ENCODE assay signal across 13 cellular contexts in the genomic region with DNA sequence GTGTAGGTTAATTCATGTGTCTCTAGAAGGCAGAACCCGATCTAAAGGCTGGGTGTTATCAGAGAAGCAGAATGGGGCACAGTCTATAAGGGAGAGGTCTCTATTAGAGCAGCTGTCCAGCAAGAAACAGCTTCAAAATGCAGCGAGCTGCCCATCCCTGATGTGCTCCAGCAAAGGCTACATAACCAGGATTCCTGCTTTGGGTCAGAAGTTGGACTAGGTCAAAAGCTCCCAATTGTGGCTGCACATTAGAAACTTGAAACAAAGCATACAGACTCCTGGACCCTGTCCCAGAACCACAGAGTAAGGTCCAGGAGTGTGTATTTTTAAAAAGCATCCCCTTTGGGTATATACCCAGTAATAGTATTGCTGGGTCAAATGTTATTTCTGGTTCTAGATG.
DNase-seq lines count a peak whose midpoint lies in the region; TF ChIP-seq lines count a peak whose summit lies in the region.
"Had no signal": no experiment of that assay in that cellular context is flagged by ENCODE, and none has a peak within 500 bp of the region (broad histone marks: within the 10 kb centered on the region; RNA-seq: fewer than 3 reads in every experiment).

No MANE protein-coding gene starts in this region.

- H3K27ac Mint-ChIP-seq in nephron, result peak overlapping the region in 2 of 3 experiments; percentile 10 to 65

- H3K4me3 ChIP-seq in coronary artery, result peak overlapping the region; percentile 11
- H3K4me3 ChIP-seq: ovary, testis had no signal

- peaks cover 75% of the 10 kb centered on the region for H3K4me1 Mint-ChIP-seq in nephron

- no peaks in the 10 kb centered on the region for H3K27me3 Mint-ChIP-seq in nephron (ENCODE audit: low read depth)

- peak overlapping the region; percentile 53 to 73 for H3K27ac ChIP-seq in coronary artery
- H3K27ac ChIP-seq: C4-2B, ovary, testis had no signal

- DNase-seq in AG20443 (ENCODE audit: low spot score) (peak; percentile 31), M059J (ENCODE audit: low read depth) (peak; percentile 15), coronary artery (ENCODE audit: low spot score) (no peak), COLO829 (ENCODE audit: low spot score) (no peak), NCI-H345 treated with DMSO at 0.1 percent for 48 hours (lab: John Stamatoyannopoulos, UW; ENCODE audit: unreplicated experiment) (no peak), SKM-1 treated with dmso at 0.1 percent for 144 hours (lab: John Stamatoyannopoulos, UW; ENCODE audit: unreplicated experiment) (no peak), midbrain (lab: John Stamatoyannopoulos, UW) (no peak)
- DNase-seq: left colon, NCI-H187, ovary, testis had no signal

- no peaks in the 10 kb centered on the region for H3K9me3 Mint-ChIP-seq in nephron

- TF ChIP-seq CTCF in coronary artery (IDR thresholded peaks at IDR 0.05), result no peak
- TF ChIP-seq CTCF in nephron (IDR thresholded peaks at IDR 0.05; ENCODE audit: unreplicated experiment in 3 of 3), result no peak

- H3K36me3 Mint-ChIP-seq in nephron (ENCODE audit: low read depth), result no peaks in the 10 kb centered on the region

- no peak overlapping the region for H3K4me3 Mint-ChIP-seq in nephron

Comparison
In these comparisons a context has a peak if more than half of its experiments do, and no peak if none do; other contexts are left out.
1. DNase-seq: peak in AG20443 (single experiment) and M059J (single experiment); none in coronary artery (single experiment), COLO829 (single experiment), NCI-H345 treated with DMSO at 0.1 percent for 48 hours (single experiment), SKM-1 treated with dmso at 0.1 percent for 144 hours (single experiment) and midbrain (single experiment).